Comparison of ENCODE assay signal across 1 cellular context in genomic region chr7:1473864-1474512, GRCh38.
TF ChIP-seq lines count a peak whose summit lies in the region.

No MANE protein-coding gene starts in this region.

TF ChIP-seq in HepG2, 621 proteins besides CTCF, POLR2A, EP300 and RAD21 (continued from another document and continues in another):
- TF ChIP-seq, protein P1, sequence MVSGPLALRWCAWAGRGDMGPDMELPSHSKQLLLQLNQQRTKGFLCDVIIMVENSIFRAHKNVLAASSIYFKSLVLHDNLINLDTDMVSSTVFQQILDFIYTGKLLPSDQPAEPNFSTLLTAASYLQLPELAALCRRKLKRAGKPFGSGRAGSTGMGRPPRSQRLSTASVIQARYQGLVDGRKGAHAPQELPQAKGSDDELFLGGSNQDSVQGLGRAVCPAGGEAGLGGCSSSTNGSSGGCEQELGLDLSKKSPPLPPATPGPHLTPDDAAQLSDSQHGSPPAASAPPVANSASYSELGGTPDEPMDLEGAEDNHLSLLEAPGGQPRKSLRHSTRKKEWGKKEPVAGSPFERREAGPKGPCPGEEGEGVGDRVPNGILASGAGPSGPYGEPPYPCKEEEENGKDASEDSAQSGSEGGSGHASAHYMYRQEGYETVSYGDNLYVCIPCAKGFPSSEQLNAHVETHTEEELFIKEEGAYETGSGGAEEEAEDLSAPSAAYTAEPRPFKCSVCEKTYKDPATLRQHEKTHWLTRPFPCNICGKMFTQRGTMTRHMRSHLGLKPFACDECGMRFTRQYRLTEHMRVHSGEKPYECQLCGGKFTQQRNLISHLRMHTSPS (CRISPR knock-in tag; IDR thresholded peaks at IDR 0.05; ENCODE audit: low read depth), result no peak
- no peak for TF ChIP-seq ZSCAN12 (CRISPR knock-in tag; IDR thresholded peaks at IDR 0.05)
- TF ChIP-seq, protein P2, sequence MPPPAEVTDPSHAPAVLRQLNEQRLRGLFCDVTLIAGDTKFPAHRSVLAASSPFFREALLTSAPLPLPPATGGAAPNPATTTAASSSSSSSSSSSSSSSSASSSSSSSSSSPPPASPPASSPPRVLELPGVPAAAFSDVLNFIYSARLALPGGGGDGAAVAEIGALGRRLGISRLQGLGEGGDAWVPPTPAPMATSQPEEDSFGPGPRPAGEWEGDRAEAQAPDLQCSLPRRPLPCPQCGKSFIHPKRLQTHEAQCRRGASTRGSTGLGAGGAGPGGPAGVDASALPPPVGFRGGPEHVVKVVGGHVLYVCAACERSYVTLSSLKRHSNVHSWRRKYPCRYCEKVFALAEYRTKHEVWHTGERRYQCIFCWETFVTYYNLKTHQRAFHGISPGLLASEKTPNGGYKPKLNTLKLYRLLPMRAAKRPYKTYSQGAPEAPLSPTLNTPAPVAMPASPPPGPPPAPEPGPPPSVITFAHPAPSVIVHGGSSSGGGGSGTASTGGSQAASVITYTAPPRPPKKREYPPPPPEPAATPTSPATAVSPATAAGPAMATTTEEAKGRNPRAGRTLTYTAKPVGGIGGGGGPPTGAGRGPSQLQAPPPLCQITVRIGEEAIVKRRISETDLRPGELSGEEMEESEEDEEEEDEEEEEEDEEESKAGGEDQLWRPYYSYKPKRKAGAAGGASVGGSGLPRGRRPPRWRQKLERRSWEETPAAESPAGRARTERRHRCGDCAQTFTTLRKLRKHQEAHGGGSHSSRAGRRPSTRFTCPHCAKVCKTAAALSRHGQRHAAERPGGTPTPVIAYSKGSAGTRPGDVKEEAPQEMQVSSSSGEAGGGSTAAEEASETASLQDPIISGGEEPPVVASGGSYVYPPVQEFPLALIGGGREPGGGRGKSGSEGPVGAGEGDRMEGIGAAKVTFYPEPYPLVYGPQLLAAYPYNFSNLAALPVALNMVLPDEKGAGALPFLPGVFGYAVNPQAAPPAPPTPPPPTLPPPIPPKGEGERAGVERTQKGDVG (CRISPR knock-in tag; IDR thresholded peaks at IDR 0.05; ENCODE audit: borderline replicate concordance), result peak; percentile 98
- TF ChIP-seq SIN3B (IDR thresholded peaks at IDR 0.05; ENCODE audit: low read length), result no peak
- TF ChIP-seq SYNCRIP (IDR thresholded peaks at IDR 0.05; ENCODE audit: insufficient read depth, low read depth, low read length), result no peak
- no peak for TF ChIP-seq TCF7L2 (IDR thresholded peaks at IDR 0.05; ENCODE audit: low read depth, low read length)
- TF ChIP-seq MAZ (IDR thresholded peaks at IDR 0.05; ENCODE audit: borderline replicate concordance, low read depth, low read length), result no peak
- TF ChIP-seq MAZ (CRISPR knock-in tag; IDR thresholded peaks at IDR 0.05; ENCODE audit: low read depth), result 0 out of 2 replicates have a peak, but pooled peaks have one; percentile 43
- peak; percentile 40; the same call in 1 of the 2 replicates for TF ChIP-seq PPARG (CRISPR knock-in tag; conservative IDR thresholded peaks at IDR 0.05)
- no peak for TF ChIP-seq ZNF138 (CRISPR knock-in tag; IDR thresholded peaks at IDR 0.05; ENCODE audit: low read depth)
- TF ChIP-seq, protein P3, sequence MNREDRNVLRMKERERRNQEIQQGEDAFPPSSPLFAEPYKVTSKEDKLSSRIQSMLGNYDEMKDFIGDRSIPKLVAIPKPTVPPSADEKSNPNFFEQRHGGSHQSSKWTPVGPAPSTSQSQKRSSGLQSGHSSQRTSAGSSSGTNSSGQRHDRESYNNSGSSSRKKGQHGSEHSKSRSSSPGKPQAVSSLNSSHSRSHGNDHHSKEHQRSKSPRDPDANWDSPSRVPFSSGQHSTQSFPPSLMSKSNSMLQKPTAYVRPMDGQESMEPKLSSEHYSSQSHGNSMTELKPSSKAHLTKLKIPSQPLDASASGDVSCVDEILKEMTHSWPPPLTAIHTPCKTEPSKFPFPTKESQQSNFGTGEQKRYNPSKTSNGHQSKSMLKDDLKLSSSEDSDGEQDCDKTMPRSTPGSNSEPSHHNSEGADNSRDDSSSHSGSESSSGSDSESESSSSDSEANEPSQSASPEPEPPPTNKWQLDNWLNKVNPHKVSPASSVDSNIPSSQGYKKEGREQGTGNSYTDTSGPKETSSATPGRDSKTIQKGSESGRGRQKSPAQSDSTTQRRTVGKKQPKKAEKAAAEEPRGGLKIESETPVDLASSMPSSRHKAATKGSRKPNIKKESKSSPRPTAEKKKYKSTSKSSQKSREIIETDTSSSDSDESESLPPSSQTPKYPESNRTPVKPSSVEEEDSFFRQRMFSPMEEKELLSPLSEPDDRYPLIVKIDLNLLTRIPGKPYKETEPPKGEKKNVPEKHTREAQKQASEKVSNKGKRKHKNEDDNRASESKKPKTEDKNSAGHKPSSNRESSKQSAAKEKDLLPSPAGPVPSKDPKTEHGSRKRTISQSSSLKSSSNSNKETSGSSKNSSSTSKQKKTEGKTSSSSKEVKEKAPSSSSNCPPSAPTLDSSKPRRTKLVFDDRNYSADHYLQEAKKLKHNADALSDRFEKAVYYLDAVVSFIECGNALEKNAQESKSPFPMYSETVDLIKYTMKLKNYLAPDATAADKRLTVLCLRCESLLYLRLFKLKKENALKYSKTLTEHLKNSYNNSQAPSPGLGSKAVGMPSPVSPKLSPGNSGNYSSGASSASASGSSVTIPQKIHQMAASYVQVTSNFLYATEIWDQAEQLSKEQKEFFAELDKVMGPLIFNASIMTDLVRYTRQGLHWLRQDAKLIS (CRISPR knock-in tag; IDR thresholded peaks at IDR 0.05), result no peak
- no peak for TF ChIP-seq ZNF142 (CRISPR knock-in tag; IDR thresholded peaks at IDR 0.05)
- TF ChIP-seq, protein P4, sequence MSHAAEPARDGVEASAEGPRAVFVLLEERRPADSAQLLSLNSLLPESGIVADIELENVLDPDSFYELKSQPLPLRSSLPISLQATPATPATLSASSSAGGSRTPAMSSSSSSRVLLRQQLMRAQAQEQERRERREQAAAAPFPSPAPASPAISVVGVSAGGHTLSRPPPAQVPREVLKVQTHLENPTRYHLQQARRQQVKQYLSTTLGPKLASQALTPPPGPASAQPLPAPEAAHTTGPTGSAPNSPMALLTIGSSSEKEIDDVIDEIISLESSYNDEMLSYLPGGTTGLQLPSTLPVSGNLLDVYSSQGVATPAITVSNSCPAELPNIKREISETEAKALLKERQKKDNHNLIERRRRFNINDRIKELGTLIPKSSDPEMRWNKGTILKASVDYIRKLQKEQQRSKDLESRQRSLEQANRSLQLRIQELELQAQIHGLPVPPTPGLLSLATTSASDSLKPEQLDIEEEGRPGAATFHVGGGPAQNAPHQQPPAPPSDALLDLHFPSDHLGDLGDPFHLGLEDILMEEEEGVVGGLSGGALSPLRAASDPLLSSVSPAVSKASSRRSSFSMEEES (CRISPR knock-in tag; IDR thresholded peaks at IDR 0.05), result 0 out of 2 replicates have a peak, but pooled peaks have one; percentile 36
- TF ChIP-seq ZNF30 (CRISPR knock-in tag; IDR thresholded peaks at IDR 0.05), result no peak
- TF ChIP-seq GATA4 (IDR thresholded peaks at IDR 0.05; ENCODE audit: borderline replicate concordance, low read depth), result no peak
- no peak for TF ChIP-seq TCF7 (IDR thresholded peaks at IDR 0.05; ENCODE audit: low read depth)
- TF ChIP-seq MXD4 (CRISPR knock-in tag; IDR thresholded peaks at IDR 0.05), result peak; percentile 85; the same call in 1 of the 2 replicates
- TF ChIP-seq SP4 (CRISPR knock-in tag; IDR thresholded peaks at IDR 0.05), result no peak
- no peak for TF ChIP-seq ZBTB21 (CRISPR knock-in tag; IDR thresholded peaks at IDR 0.05)
- no peak for TF ChIP-seq HNRNPUL1 (IDR thresholded peaks at IDR 0.05; ENCODE audit: low read depth, low read length)
- TF ChIP-seq ATM (IDR thresholded peaks at IDR 0.05; ENCODE audit: borderline replicate concordance), result no peak
- TF ChIP-seq ZNF460 (CRISPR knock-in tag; IDR thresholded peaks at IDR 0.05; ENCODE audit: borderline replicate concordance), result no peak
- TF ChIP-seq SCMH1 (CRISPR knock-in tag; IDR thresholded peaks at IDR 0.05; ENCODE audit: borderline replicate concordance), result no peak
- TF ChIP-seq NFE2L2 (IDR thresholded peaks at IDR 0.05; ENCODE audit: low read length), result no peak
- TF ChIP-seq ISX (CRISPR knock-in tag; conservative IDR thresholded peaks at IDR 0.05), result no peak
- TF ChIP-seq ZNF224 (CRISPR knock-in tag; IDR thresholded peaks at IDR 0.05), result no peak
- TF ChIP-seq TBX3 (IDR thresholded peaks at IDR 0.05; ENCODE audit: borderline replicate concordance), result no peak
- no peak for TF ChIP-seq ZNF326 (CRISPR knock-in tag; IDR thresholded peaks at IDR 0.05; ENCODE audit: borderline replicate concordance)
- no peak for TF ChIP-seq ZBTB44 (CRISPR knock-in tag; IDR thresholded peaks at IDR 0.05)
- no peak for TF ChIP-seq NFKBIZ (CRISPR knock-in tag; IDR thresholded peaks at IDR 0.05)
- no peak for TF ChIP-seq IRF1 (CRISPR knock-in tag; IDR thresholded peaks at IDR 0.05; ENCODE audit: low read depth)
- no peak for TF ChIP-seq MAFK (conservative IDR thresholded peaks at IDR 0.05 in 1 of 2, IDR thresholded peaks at IDR 0.05 in 1 of 2; ENCODE audit: low read length in 2 of 2)
- peak; percentile 25 for TF ChIP-seq HNRNPLL (IDR thresholded peaks at IDR 0.05; ENCODE audit: low read depth, low read length, poor library complexity, severe bottlenecking)
- peak; percentile 37; the same call in 1 of the 2 replicates for TF ChIP-seq HOXD1 (CRISPR knock-in tag; IDR thresholded peaks at IDR 0.05)
- no peak for TF ChIP-seq ZNF557 (CRISPR knock-in tag; IDR thresholded peaks at IDR 0.05)
- TF ChIP-seq ZFX (CRISPR knock-in tag; IDR thresholded peaks at IDR 0.05; ENCODE audit: low read depth), result peak; percentile 76
- no peak for TF ChIP-seq ZNF569 (CRISPR knock-in tag; IDR thresholded peaks at IDR 0.05; ENCODE audit: borderline replicate concordance)
- no peak for TF ChIP-seq ZNF235 (CRISPR knock-in tag; IDR thresholded peaks at IDR 0.05; ENCODE audit: borderline replicate concordance)
- TF ChIP-seq FOXA3 (CRISPR knock-in tag; IDR thresholded peaks at IDR 0.05), result peak; percentile 43; the same call in 1 of the 2 replicates
- TF ChIP-seq ZNF572 (CRISPR knock-in tag; IDR thresholded peaks at IDR 0.05), result 0 out of 2 replicates have a peak, but pooled peaks have one; percentile 12
- TF ChIP-seq HOXA5 (CRISPR knock-in tag; IDR thresholded peaks at IDR 0.05), result no peak
- no peak for TF ChIP-seq ZBTB1 (CRISPR knock-in tag; IDR thresholded peaks at IDR 0.05; ENCODE audit: borderline replicate concordance)
- no peak for TF ChIP-seq DDIT3 (CRISPR knock-in tag; IDR thresholded peaks at IDR 0.05)
- no peak for TF ChIP-seq ZNF777 (CRISPR knock-in tag; IDR thresholded peaks at IDR 0.05)
- no peak for TF ChIP-seq NFRKB (IDR thresholded peaks at IDR 0.05)
- TF ChIP-seq TEF (CRISPR knock-in tag; IDR thresholded peaks at IDR 0.05), result no peak
- TF ChIP-seq PHF8 (CRISPR knock-in tag; IDR thresholded peaks at IDR 0.05), result no peak
- TF ChIP-seq ZKSCAN1 (IDR thresholded peaks at IDR 0.05; ENCODE audit: low read length), result no peak
